18 cellular contexts compared by ENCODE assay signal in genomic region chr20:60365063-60365640, GRCh38.
A peak's percentile ranks its signal among the peaks of the same experiment; 100 is the strongest.
DNase-seq lines count a peak whose midpoint lies in the region; ATAC-seq, FAIRE-seq and TF ChIP-seq lines count a peak whose summit lies in the region.
"Had no signal": no experiment of that assay in that cellular context is flagged by ENCODE, and none has a peak within 500 bp of the region (broad histone marks: within the 10 kb centered on the region; RNA-seq: fewer than 3 reads in every experiment).

No MANE protein-coding gene starts in this region.

- TF ChIP-seq RAD21 in HepG2 (CRISPR knock-in tag; IDR thresholded peaks at IDR 0.05) = no peak

- H3K36me3 ChIP-seq in BLaER1 (no peaks in the 10 kb centered on the region), H7 (replicated peaks; ENCODE audit: control insufficient read depth, insufficient read depth, low read length) (no peaks in the 10 kb centered on the region), HepG2 (replicated peaks in 1 of 2; ENCODE audit: control insufficient read depth in 1 of 2, insufficient read depth in 2 of 2, low read length in 2 of 2) (no peaks in the 10 kb centered on the region), psoas muscle (ENCODE audit: insufficient read depth in 1 of 2, low read depth in 1 of 2) (no peaks in the 10 kb centered on the region)

- peaks cover 3% of the 10 kb centered on the region; the same call in 1 of the 2 replicates for H3K9me3 ChIP-seq in BLaER1
- peaks cover 32% of the 10 kb centered on the region for H3K9me3 ChIP-seq in HepG2 (ENCODE audit: low read length)
- H3K9me3 ChIP-seq in psoas muscle = no peaks in the 10 kb centered on the region

- H3K4me2 ChIP-seq in BLaER1 (peak overlapping the region; percentile 41; the same call in 1 of the 2 replicates), HepG2 (ENCODE audit: low read depth, low read length) (no peak overlapping the region)
- H3K4me2 ChIP-seq: smooth muscle cell had no signal

- no peaks in the 10 kb centered on the region for H3K27me3 ChIP-seq in BLaER1
- H3K27me3 ChIP-seq in H7 (ENCODE audit: control insufficient read depth, insufficient read depth, low read length) = no peaks in the 10 kb centered on the region
- H3K27me3 ChIP-seq in HepG2 (ENCODE audit: control insufficient read depth in 1 of 2, insufficient read depth in 2 of 2, low read length in 2 of 2) = peaks cover 0 to 2% of the 10 kb centered on the region in 2 experiments; a peak in 1 of 5 replicates
- no peaks in the 10 kb centered on the region for H3K27me3 ChIP-seq in psoas muscle (ENCODE audit: insufficient read depth in 3 of 3, low read length in 2 of 3)

- peak; percentile 62 for ATAC-seq in HepG2
- ATAC-seq in GM18505 (IDR thresholded peaks at IDR 0.05; ENCODE audit: unreplicated experiment) = no peak
- no peak for ATAC-seq in psoas muscle
- ATAC-seq in HG03457 (IDR thresholded peaks at IDR 0.05; ENCODE audit: unreplicated experiment) = no peak
- no peak for ATAC-seq in HG03039 (IDR thresholded peaks at IDR 0.05; ENCODE audit: unreplicated experiment)
- ATAC-seq: activated T-cell treated with anti-CD3 and anti-CD28 coated beads, Interleukin-2, amount 50 U/mL, for 4 hours had no signal

- FAIRE-seq in HepG2 (lab: Jason Lieb, UNC) = no peak

- in situ Hi-C loops in HepG2 (cut with HindIII; ENCODE audit: extremely low pct_ligation_motif_present, low pct_unique_long_range_greater_than_20kb) = no loop called here

- no peaks in the 10 kb centered on the region for H4K20me1 ChIP-seq in BLaER1
- no peaks in the 10 kb centered on the region for H4K20me1 ChIP-seq in HepG2 (ENCODE audit: insufficient read depth, low read length)

- DNase-seq in H7 (peak; percentile 73), SW480 (ENCODE audit: low spot score) (peak; percentile 45), HepG2 (ENCODE audit: low spot score) (no peak), psoas muscle (no peak)
- DNase-seq: activated B cell treated with CpG ODN at 0.5 μM for 24 hours; activated T-cell treated with anti-CD3 and anti-CD28 coated beads, Interleukin-2, amount 50 U/mL, for 4 hours; amniotic stem cell; CD4-positive, alpha-beta T cell; foreskin fibroblast; KBM-7; kidney glomerular epithelial cell; NCI-H446; SHP77 had no signal

- H3K79me2 ChIP-seq in HepG2 (ENCODE audit: insufficient read depth, low read length) = no peaks in the 10 kb centered on the region

- no peak overlapping the region for H2AFZ ChIP-seq in HepG2 (ENCODE audit: low read length)

- no peak overlapping the region for H3K4me3 ChIP-seq in BLaER1
- no peak overlapping the region for H3K4me3 ChIP-seq in H7 (ENCODE audit: insufficient read depth, low read depth, low read length)
- no peak overlapping the region for H3K4me3 ChIP-seq in HepG2 (replicated peaks in 1 of 3; ENCODE audit: insufficient read depth in 1 of 3, low read depth in 2 of 3, low read length in 3 of 3)
- no peak overlapping the region for H3K4me3 ChIP-seq in psoas muscle
- H3K4me3 ChIP-seq: smooth muscle cell had no signal

- TF ChIP-seq CTCF in HepG2 (CRISPR knock-in tag; IDR thresholded peaks at IDR 0.05) (peak; percentile 50), psoas muscle (IDR thresholded peaks at IDR 0.05) (no peak)

- no peak for TF ChIP-seq POLR2A in HepG2 (IDR thresholded peaks at IDR 0.05; ENCODE audit: insufficient read depth in 1 of 2, low read depth in 2 of 2, low read length in 2 of 2)
- TF ChIP-seq POLR2A in GM18505 (IDR thresholded peaks at IDR 0.05; ENCODE audit: borderline replicate concordance, extremely low read depth, insufficient read depth, insufficient read length) = no peak

- 3% methylated on average over 7 of the region's 7 CpGs for WGBS in HepG2 (ENCODE audit: low lambda C conversion rate)
- WGBS in psoas muscle, 3 donors = 67 to 86% (median 75%) methylated on average over 7 of the region's 7 CpGs

- POLR2A ChIA-PET in HepG2 (lab: Yijun Ruan, JAX) = no interaction called here

- H3K9ac ChIP-seq in BLaER1 = no peak overlapping the region
- H3K9ac ChIP-seq in HepG2 (ENCODE audit: insufficient read depth, low read depth, low read length) = no peak overlapping the region

- CTCF ChIA-PET in HepG2 (lab: Yijun Ruan, JAX; ENCODE audit: low intra/inter-chr PET ratio, low total read pairs) = no interaction called here

- intact Hi-C loops in HepG2 (cut with micrococcal nuclease; ENCODE audit: unreplicated experiment) = no loop called here
- intact Hi-C loops in psoas muscle (cut with DNase I) = no loop called here

- H3K4me1 ChIP-seq in BLaER1 (peaks cover 48% of the 10 kb centered on the region), HepG2 (ENCODE audit: insufficient read depth, low read length) (no peaks in the 10 kb centered on the region), psoas muscle (no peaks in the 10 kb centered on the region)

- BruUV-seq in HepG2 (replicated peaks; lab: Mats Ljungman, UMichigan) = no TSS peak

- no peak overlapping the region for H3K27ac ChIP-seq in BLaER1
- H3K27ac ChIP-seq in HepG2 (ENCODE audit: extremely low read length, insufficient read depth, low read length) = no peak overlapping the region
- H3K27ac ChIP-seq in psoas muscle = no peak overlapping the region

- TF ChIP-seq EP300 in HepG2 (IDR thresholded peaks at IDR 0.05; ENCODE audit: low read depth in 2 of 2, low read length in 2 of 2) = no peak
- TF ChIP-seq EP300 in HepG2 (CRISPR knock-in tag; IDR thresholded peaks at IDR 0.05; ENCODE audit: borderline replicate concordance) = no peak

TF ChIP-seq in HepG2, 621 proteins besides CTCF, POLR2A, EP300 and RAD21:
- peak; percentile 59 for TF ChIP-seq STAG1 (CRISPR knock-in tag; IDR thresholded peaks at IDR 0.05)
- TF ChIP-seq ZMAT3 (CRISPR knock-in tag; conservative IDR thresholded peaks at IDR 0.05) = no peak

Comparison
In these comparisons a context has a peak if more than half of its experiments do, and no peak if none do; other contexts are left out.
1. DNase-seq: peak in H7 (single experiment) and SW480 (single experiment); none in HepG2 (single experiment) and psoas muscle (0 of 2).